In the genomic region with DNA sequence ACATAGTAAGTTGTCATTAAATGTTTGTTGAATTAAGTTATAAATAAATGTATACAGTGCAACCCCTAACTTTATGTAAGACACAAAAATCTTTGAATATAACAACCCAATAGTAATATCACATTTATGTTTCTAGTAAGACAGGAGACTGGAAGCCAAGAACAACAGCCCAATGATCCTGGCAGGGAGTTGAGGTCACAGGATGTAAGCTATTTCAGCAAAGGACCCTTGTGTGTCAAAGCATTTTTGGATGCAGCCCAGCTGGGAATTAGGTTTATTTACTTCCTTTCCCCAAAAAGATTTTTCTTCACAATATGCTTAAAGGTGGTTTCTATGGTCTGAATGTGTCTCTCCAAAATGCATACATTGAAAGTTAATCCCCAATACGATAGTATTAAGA, we compare ENCODE assay signal across 15 cellular contexts. TPM values are rescaled to one million over a fixed set of nuclear protein-coding genes. Genes with fewer than 3 reads are reported as not detected.
DNase-seq lines count a peak whose midpoint lies in the region; ATAC-seq, FAIRE-seq and TF ChIP-seq lines count a peak whose summit lies in the region.
"Had no signal": no experiment of that assay in that cellular context is flagged by ENCODE, and none has a peak within 500 bp of the region (broad histone marks: within the 10 kb centered on the region; RNA-seq: fewer than 3 reads in every experiment).

No MANE protein-coding gene starts in this region.

- H2AFZ ChIP-seq in HepG2 (ENCODE audit: low read length) (no peak overlapping the region), parathyroid adenoma (no peak overlapping the region)
- H2AFZ ChIP-seq: GM23338 had no signal

- no peaks in the 10 kb centered on the region for H4K20me1 ChIP-seq in HepG2 (ENCODE audit: insufficient read depth, low read length)

- H3K9me3 ChIP-seq in liver (ENCODE audit: control insufficient read depth in 4 of 4, low read length in 3 of 4) (no peaks in the 10 kb centered on the region), HepG2 (ENCODE audit: low read length) (no peaks in the 10 kb centered on the region), parathyroid adenoma (ENCODE audit: control insufficient read depth, low read length) (no peaks in the 10 kb centered on the region)

- H3K4me2 ChIP-seq in HepG2 (ENCODE audit: low read depth, low read length) (no peak overlapping the region), parathyroid adenoma (ENCODE audit: low read length) (no peak overlapping the region)
- H3K4me2 ChIP-seq: GM23338 had no signal

- CTCF ChIA-PET in HepG2 (lab: Yijun Ruan, JAX; ENCODE audit: low intra/inter-chr PET ratio, low total read pairs) = no interaction called here

- TF ChIP-seq CTCF in liver (IDR thresholded peaks at IDR 0.05; ENCODE audit: low read depth, low read length, missing input control) (no peak), HepG2 (CRISPR knock-in tag; IDR thresholded peaks at IDR 0.05) (no peak), fibroblast of mammary gland (conservative IDR thresholded peaks at IDR 0.05; ENCODE audit: control insufficient read depth, insufficient read depth, low read depth, low read length) (no peak), parathyroid adenoma (IDR thresholded peaks at IDR 0.05) (no peak)

- TF ChIP-seq EP300 in HepG2 (IDR thresholded peaks at IDR 0.05; ENCODE audit: low read depth in 2 of 2, low read length in 2 of 2) (no peak), HepG2 (CRISPR knock-in tag; IDR thresholded peaks at IDR 0.05; ENCODE audit: borderline replicate concordance) (no peak)

- 91% methylated on average over 1 of the region's 1 CpG for WGBS in liver
- WGBS in HepG2 (ENCODE audit: low lambda C conversion rate) = 62% methylated on average over 1 of the region's 1 CpG

- no peaks in the 10 kb centered on the region for H3K27me3 ChIP-seq in liver (ENCODE audit: control insufficient read depth in 4 of 4, insufficient read depth in 4 of 4, low read length in 3 of 4)
- H3K27me3 ChIP-seq in HepG2 (ENCODE audit: control insufficient read depth in 1 of 2, insufficient read depth in 2 of 2, low read length in 2 of 2) = peaks cover 0 to 1% of the 10 kb centered on the region in 2 experiments; a peak in 1 of 5 replicates
- H3K27me3 ChIP-seq in parathyroid adenoma (ENCODE audit: control insufficient read depth, insufficient read depth, low read length) = no peaks in the 10 kb centered on the region

- H3K27ac ChIP-seq in liver (ENCODE audit: low read depth in 1 of 2, low read length in 2 of 2) (no peak overlapping the region), HepG2 (ENCODE audit: extremely low read length, insufficient read depth, low read length) (no peak overlapping the region), parathyroid adenoma (peak overlapping the region; percentile 11)

- POLR2A ChIA-PET in HepG2 (lab: Yijun Ruan, JAX) = no interaction called here

- H3K9ac ChIP-seq in liver (ENCODE audit: low read depth in 1 of 2, low read length in 2 of 2) = no peak overlapping the region
- H3K9ac ChIP-seq in HepG2 (ENCODE audit: insufficient read depth, low read depth, low read length) = no peak overlapping the region
- no peak overlapping the region for H3K9ac ChIP-seq in parathyroid adenoma

- H3K79me2 ChIP-seq in HepG2 (ENCODE audit: insufficient read depth, low read length) (no peaks in the 10 kb centered on the region), parathyroid adenoma (no peaks in the 10 kb centered on the region)

- TF ChIP-seq RAD21 in liver (IDR thresholded peaks at IDR 0.05) = no peak
- TF ChIP-seq RAD21 in HepG2 (CRISPR knock-in tag; IDR thresholded peaks at IDR 0.05) = no peak

- H3K4me1 ChIP-seq in liver (ENCODE audit: control insufficient read depth in 4 of 4, insufficient read depth in 4 of 4, low read length in 3 of 4) = no peaks in the 10 kb centered on the region
- peaks cover 7% of the 10 kb centered on the region; the same call in 1 of the 2 replicates for H3K4me1 ChIP-seq in HepG2 (ENCODE audit: insufficient read depth, low read length)
- H3K4me1 ChIP-seq in parathyroid adenoma = no peaks in the 10 kb centered on the region

- BruUV-seq in HepG2 (replicated peaks; lab: Mats Ljungman, UMichigan) = no TSS peak

- DNase-seq in HepG2 (ENCODE audit: low spot score) (no peak), fibroblast of mammary gland (ENCODE audit: low read depth) (peak; percentile 26), HT-29 (ENCODE audit: low spot score) (no peak), A172 (ENCODE audit: low spot score) (no peak)
- DNase-seq: AML-193, DMS53, MV-4-11, NCI-H1417 treated with DMSO at 0.1 percent for 48 hours, NCI-H2081, NCI-H524 had no signal

- ATAC-seq in HepG2 = no peak
- ATAC-seq in GM19397 (IDR thresholded peaks at IDR 0.05; ENCODE audit: unreplicated experiment) = no peak
- ATAC-seq in SK-N-SH treated with all-trans-retinoic acid at 6 μM for 48 hours = no peak
- ATAC-seq: GM23338 had no signal

- no peak for TF ChIP-seq POLR2A in HepG2 (IDR thresholded peaks at IDR 0.05; ENCODE audit: insufficient read depth in 1 of 2, low read depth in 2 of 2, low read length in 2 of 2)

- intact Hi-C loops in HepG2 (cut with micrococcal nuclease; ENCODE audit: unreplicated experiment) = no loop called here

- H3K4me3 ChIP-seq in liver (ENCODE audit: low read depth in 1 of 3, low read length in 3 of 3) = no peak overlapping the region
- H3K4me3 ChIP-seq in HepG2 (replicated peaks in 1 of 3; ENCODE audit: insufficient read depth in 1 of 3, low read depth in 2 of 3, low read length in 3 of 3) = no peak overlapping the region
- no peak overlapping the region for H3K4me3 ChIP-seq in fibroblast of mammary gland (ENCODE audit: control insufficient read depth, low read depth, low read length)
- H3K4me3 ChIP-seq in parathyroid adenoma (ENCODE audit: low read depth, low read length) = no peak overlapping the region
- H3K4me3 ChIP-seq: GM23338 had no signal

- H3K36me3 ChIP-seq in liver (ENCODE audit: control insufficient read depth in 4 of 4, insufficient read depth in 3 of 4, low read depth in 1 of 4, low read length in 3 of 4) = no peaks in the 10 kb centered on the region
- H3K36me3 ChIP-seq in HepG2 (replicated peaks in 1 of 2; ENCODE audit: control insufficient read depth in 1 of 2, insufficient read depth in 2 of 2, low read length in 2 of 2) = no peaks in the 10 kb centered on the region
- no peaks in the 10 kb centered on the region for H3K36me3 ChIP-seq in parathyroid adenoma (ENCODE audit: control insufficient read depth, insufficient read depth, low read length)

- FAIRE-seq in HepG2 (lab: Jason Lieb, UNC) = no peak

- in situ Hi-C loops in HepG2 (cut with HindIII; ENCODE audit: extremely low pct_ligation_motif_present, low pct_unique_long_range_greater_than_20kb) = no loop called here

TF ChIP-seq in liver, 16 proteins besides CTCF, POLR2A, EP300 and RAD21:
- TF ChIP-seq SP1 (IDR thresholded peaks at IDR 0.05) (no peak), NR2F2 (IDR thresholded peaks at IDR 0.05) (peak; percentile 29)

TF ChIP-seq in HepG2, 621 proteins besides CTCF, POLR2A, EP300 and RAD21 (continues in another document):
- TF ChIP-seq ZNF432 (CRISPR knock-in tag; IDR thresholded peaks at IDR 0.05; ENCODE audit: borderline replicate concordance) = no peak
- no peak for TF ChIP-seq ZSCAN20 (CRISPR knock-in tag; IDR thresholded peaks at IDR 0.05; ENCODE audit: borderline replicate concordance)
- TF ChIP-seq ZNF782 (CRISPR knock-in tag; IDR thresholded peaks at IDR 0.05; ENCODE audit: borderline replicate concordance) = no peak
- TF ChIP-seq ZNF652 (CRISPR knock-in tag; IDR thresholded peaks at IDR 0.05; ENCODE audit: borderline replicate concordance, low read depth) = no peak
- no peak for TF ChIP-seq ZNF329 (CRISPR knock-in tag; IDR thresholded peaks at IDR 0.05; ENCODE audit: low read depth)
- TF ChIP-seq ZNF720 (CRISPR knock-in tag; IDR thresholded peaks at IDR 0.05) = no peak
- TF ChIP-seq ZMAT3 (CRISPR knock-in tag; conservative IDR thresholded peaks at IDR 0.05) = no peak

TF ChIP-seq in SK-N-SH treated with all-trans-retinoic acid at 6 μM for 48 hours, 23 proteins besides CTCF, POLR2A, EP300 and RAD21 (continues in another document):
- TF ChIP-seq, protein P1, sequence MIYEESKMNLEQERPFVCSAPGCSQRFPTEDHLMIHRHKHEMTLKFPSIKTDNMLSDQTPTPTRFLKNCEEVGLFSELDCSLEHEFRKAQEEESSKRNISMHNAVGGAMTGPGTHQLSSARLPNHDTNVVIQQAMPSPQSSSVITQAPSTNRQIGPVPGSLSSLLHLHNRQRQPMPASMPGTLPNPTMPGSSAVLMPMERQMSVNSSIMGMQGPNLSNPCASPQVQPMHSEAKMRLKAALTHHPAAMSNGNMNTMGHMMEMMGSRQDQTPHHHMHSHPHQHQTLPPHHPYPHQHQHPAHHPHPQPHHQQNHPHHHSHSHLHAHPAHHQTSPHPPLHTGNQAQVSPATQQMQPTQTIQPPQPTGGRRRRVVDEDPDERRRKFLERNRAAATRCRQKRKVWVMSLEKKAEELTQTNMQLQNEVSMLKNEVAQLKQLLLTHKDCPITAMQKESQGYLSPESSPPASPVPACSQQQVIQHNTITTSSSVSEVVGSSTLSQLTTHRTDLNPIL (CRISPR knock-in tag; IDR thresholded peaks at IDR 0.05; ENCODE audit: low read depth) = no peak

RNA-seq across cellular contexts. Expression of a gene that starts 34.0 kb away (rescaled TPM):
- total RNA-seq in liver = 1 to 10 TPM in 1 of 2 donors, under 1 TPM in 1; 0.19 to 1.5 TPM
- under 1 TPM; 0.32 to 0.43 TPM for polyA plus RNA-seq in liver
- 0.13 and 0.24 TPM in 2 replicates for total RNA-seq in HepG2 (2016; rRNA removed; fragmentation: Illumina TruSeq; extraction: Trizol)
- total RNA-seq in HepG2 (2016; cell fraction: cytosol; rRNA removed; fragmentation: Illumina TruSeq; extraction: Trizol; ENCODE audit: low read depth) = not detected in 2 replicates
- 0.28 and 0.37 TPM in 2 replicates for total RNA-seq in HepG2 (2016; cell fraction: insoluble cytoplasmic fraction; rRNA removed; fragmentation: Illumina TruSeq; extraction: Trizol)
- 0.03 TPM in 1 of 2 replicates, not detected in the other for total RNA-seq in HepG2 (2016; cell fraction: membrane; rRNA removed; fragmentation: Illumina TruSeq; extraction: Trizol)
- 0.34 and 0.62 TPM in 2 replicates for total RNA-seq in HepG2 (2016; cell fraction: nucleus; rRNA removed; fragmentation: Illumina TruSeq; extraction: Trizol)
- polyA plus RNA-seq in HepG2 (2011; rRNA removed) = 0.57 and 0.67 TPM in 2 replicates
- polyA plus RNA-seq in HepG2 (2011; cell fraction: cytosol; rRNA removed) = 0.24 and 0.28 TPM in 2 replicates
- polyA plus RNA-seq in HepG2 (2011; cell fraction: nucleus; rRNA removed) = 3.3 and 4.6 TPM in 2 replicates
- polyA plus RNA-seq in HepG2 (2012) = 0.71 and 0.97 TPM in 2 replicates
- polyA plus RNA-seq in HepG2 (2016; cell fraction: cytosol; fragmentation: Illumina TruSeq; extraction: Trizol; ENCODE audit: low read depth) = 0.10 TPM in 1 of 2 replicates, not detected in the other
- 0.05 and 0.14 TPM in 2 replicates for polyA plus RNA-seq in HepG2 (2016; cell fraction: insoluble cytoplasmic fraction; fragmentation: Illumina TruSeq; extraction: Trizol; ENCODE audit: low read depth)
- 0.07 TPM in 1 of 2 replicates, not detected in the other for polyA plus RNA-seq in HepG2 (2016; cell fraction: membrane; fragmentation: Illumina TruSeq; extraction: Trizol; ENCODE audit: low read depth)
- polyA plus RNA-seq in HepG2 (2016; cell fraction: nucleus; fragmentation: Illumina TruSeq; extraction: Trizol; ENCODE audit: insufficient read depth, low read depth) = 0.79 and 1.1 TPM in 2 replicates
- polyA minus RNA-seq in HepG2 (2011; rRNA and poly(A)+ RNA removed; ENCODE audit: low replicate concordance) = 0.92 and 11.5 TPM in 2 replicates
- 0.20 and 0.70 TPM in 2 replicates for polyA minus RNA-seq in HepG2 (2011; cell fraction: cytosol; rRNA and poly(A)+ RNA removed)
- polyA minus RNA-seq in HepG2 (2011; cell fraction: nucleus; rRNA and poly(A)+ RNA removed) = 0.99 and 1.4 TPM in 2 replicates
- 0.29 TPM in 1 of 2 replicates, not detected in the other for total RNA-seq in HT-29 (2014; rRNA removed; shearing (Covaris generic))
- total RNA-seq in A172 (2014; rRNA removed; shearing (Covaris generic)) = not detected in 2 replicates
- total RNA-seq: GM23338 had no signal
- polyA plus RNA-seq: GM23338 had no signal
